1 cellular context compared by ENCODE assay signal in the genomic region with DNA sequence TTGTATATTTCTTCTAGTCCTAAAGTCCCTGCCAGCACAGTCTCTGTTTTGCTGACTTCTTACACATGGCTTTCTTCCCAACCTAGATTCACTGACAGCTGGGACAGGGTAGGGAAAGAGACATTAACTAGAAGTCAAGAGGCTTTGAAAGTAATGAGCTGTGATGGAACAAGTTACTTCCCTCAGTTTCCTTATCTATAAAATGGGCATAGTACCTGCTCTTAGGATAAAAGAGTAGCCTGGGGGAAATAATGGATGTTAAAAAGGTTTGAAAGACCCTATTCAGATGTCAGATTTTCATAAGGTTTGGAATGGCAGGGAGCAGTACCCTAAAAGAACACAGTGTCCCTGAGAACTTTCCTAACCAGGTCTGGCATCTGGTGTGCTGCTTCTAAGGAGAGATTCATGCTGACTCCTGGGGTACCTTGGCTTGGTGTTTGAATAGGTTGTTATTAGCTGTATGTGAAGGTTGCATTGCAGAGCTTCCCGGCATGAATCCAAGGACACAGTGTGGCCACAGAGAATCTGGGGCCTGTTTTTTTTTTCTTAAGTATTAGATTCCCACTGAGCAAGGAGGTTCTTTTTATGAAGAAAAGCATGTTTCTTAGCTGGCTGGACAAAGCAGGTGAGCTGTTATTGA.
TF ChIP-seq lines count a peak whose summit lies in the region.

No MANE protein-coding gene starts in this region.

TF ChIP-seq in GM23338, 12 proteins besides CTCF, POLR2A, EP300 and RAD21 (continued from another document):
- TF ChIP-seq, protein P1, sequence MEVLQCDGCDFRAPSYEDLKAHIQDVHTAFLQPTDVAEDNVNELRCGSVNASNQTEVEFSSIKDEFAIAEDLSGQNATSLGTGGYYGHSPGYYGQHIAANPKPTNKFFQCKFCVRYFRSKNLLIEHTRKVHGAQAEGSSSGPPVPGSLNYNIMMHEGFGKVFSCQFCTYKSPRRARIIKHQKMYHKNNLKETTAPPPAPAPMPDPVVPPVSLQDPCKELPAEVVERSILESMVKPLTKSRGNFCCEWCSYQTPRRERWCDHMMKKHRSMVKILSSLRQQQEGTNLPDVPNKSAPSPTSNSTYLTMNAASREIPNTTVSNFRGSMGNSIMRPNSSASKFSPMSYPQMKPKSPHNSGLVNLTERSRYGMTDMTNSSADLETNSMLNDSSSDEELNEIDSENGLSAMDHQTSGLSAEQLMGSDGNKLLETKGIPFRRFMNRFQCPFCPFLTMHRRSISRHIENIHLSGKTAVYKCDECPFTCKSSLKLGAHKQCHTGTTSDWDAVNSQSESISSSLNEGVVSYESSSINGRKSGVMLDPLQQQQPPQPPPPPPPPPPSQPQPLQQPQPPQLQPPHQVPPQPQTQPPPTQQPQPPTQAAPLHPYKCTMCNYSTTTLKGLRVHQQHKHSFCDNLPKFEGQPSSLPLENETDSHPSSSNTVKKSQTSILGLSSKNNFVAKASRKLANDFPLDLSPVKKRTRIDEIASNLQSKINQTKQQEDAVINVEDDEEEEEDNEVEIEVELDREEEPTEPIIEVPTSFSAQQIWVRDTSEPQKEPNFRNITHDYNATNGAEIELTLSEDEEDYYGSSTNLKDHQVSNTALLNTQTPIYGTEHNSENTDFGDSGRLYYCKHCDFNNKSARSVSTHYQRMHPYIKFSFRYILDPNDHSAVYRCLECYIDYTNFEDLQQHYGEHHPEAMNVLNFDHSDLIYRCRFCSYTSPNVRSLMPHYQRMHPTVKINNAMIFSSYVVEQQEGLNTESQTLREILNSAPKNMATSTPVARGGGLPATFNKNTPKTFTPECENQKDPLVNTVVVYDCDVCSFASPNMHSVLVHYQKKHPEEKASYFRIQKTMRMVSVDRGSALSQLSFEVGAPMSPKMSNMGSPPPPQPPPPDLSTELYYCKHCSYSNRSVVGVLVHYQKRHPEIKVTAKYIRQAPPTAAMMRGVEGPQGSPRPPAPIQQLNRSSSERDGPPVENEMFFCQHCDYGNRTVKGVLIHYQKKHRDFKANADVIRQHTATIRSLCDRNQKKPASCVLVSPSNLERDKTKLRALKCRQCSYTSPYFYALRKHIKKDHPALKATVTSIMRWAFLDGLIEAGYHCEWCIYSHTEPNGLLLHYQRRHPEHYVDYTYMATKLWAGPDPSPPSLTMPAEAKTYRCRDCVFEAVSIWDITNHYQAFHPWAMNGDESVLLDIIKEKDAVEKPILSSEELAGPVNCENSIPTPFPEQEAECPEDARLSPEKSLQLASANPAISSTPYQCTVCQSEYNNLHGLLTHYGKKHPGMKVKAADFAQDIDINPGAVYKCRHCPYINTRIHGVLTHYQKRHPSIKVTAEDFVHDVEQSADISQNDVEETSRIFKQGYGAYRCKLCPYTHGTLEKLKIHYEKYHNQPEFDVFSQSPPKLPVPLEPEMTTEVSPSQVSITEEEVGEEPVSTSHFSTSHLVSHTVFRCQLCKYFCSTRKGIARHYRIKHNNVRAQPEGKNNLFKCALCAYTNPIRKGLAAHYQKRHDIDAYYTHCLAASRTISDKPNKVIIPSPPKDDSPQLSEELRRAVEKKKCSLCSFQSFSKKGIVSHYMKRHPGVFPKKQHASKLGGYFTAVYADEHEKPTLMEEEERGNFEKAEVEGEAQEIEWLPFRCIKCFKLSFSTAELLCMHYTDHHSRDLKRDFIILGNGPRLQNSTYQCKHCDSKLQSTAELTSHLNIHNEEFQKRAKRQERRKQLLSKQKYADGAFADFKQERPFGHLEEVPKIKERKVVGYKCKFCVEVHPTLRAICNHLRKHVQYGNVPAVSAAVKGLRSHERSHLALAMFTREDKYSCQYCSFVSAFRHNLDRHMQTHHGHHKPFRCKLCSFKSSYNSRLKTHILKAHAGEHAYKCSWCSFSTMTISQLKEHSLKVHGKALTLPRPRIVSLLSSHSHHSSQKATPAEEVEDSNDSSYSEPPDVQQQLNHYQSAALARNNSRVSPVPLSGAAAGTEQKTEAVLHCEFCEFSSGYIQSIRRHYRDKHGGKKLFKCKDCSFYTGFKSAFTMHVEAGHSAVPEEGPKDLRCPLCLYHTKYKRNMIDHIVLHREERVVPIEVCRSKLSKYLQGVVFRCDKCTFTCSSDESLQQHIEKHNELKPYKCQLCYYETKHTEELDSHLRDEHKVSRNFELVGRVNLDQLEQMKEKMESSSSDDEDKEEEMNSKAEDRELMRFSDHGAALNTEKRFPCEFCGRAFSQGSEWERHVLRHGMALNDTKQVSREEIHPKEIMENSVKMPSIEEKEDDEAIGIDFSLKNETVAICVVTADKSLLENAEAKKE (CRISPR knock-in tag; IDR thresholded peaks at IDR 0.05) = no peak
- TF ChIP-seq, protein P2, sequence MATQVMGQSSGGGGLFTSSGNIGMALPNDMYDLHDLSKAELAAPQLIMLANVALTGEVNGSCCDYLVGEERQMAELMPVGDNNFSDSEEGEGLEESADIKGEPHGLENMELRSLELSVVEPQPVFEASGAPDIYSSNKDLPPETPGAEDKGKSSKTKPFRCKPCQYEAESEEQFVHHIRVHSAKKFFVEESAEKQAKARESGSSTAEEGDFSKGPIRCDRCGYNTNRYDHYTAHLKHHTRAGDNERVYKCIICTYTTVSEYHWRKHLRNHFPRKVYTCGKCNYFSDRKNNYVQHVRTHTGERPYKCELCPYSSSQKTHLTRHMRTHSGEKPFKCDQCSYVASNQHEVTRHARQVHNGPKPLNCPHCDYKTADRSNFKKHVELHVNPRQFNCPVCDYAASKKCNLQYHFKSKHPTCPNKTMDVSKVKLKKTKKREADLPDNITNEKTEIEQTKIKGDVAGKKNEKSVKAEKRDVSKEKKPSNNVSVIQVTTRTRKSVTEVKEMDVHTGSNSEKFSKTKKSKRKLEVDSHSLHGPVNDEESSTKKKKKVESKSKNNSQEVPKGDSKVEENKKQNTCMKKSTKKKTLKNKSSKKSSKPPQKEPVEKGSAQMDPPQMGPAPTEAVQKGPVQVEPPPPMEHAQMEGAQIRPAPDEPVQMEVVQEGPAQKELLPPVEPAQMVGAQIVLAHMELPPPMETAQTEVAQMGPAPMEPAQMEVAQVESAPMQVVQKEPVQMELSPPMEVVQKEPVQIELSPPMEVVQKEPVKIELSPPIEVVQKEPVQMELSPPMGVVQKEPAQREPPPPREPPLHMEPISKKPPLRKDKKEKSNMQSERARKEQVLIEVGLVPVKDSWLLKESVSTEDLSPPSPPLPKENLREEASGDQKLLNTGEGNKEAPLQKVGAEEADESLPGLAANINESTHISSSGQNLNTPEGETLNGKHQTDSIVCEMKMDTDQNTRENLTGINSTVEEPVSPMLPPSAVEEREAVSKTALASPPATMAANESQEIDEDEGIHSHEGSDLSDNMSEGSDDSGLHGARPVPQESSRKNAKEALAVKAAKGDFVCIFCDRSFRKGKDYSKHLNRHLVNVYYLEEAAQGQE (IDR thresholded peaks at IDR 0.05; ENCODE audit: unreplicated experiment) = no peak
- TF ChIP-seq EZH2 (IDR thresholded peaks at IDR 0.05; ENCODE audit: low read depth, unreplicated experiment) = no peak
- TF ChIP-seq ZNF331 (CRISPR knock-in tag; IDR thresholded peaks at IDR 0.05; ENCODE audit: low read depth) = no peak
- TF ChIP-seq JUNB (IDR thresholded peaks at IDR 0.05; ENCODE audit: unreplicated experiment) = no peak
- TF ChIP-seq POLR2AphosphoS5 (IDR thresholded peaks at IDR 0.05; ENCODE audit: low read depth) = no peak
